ENCODE assay signal across 8 cellular contexts in the genomic region with DNA sequence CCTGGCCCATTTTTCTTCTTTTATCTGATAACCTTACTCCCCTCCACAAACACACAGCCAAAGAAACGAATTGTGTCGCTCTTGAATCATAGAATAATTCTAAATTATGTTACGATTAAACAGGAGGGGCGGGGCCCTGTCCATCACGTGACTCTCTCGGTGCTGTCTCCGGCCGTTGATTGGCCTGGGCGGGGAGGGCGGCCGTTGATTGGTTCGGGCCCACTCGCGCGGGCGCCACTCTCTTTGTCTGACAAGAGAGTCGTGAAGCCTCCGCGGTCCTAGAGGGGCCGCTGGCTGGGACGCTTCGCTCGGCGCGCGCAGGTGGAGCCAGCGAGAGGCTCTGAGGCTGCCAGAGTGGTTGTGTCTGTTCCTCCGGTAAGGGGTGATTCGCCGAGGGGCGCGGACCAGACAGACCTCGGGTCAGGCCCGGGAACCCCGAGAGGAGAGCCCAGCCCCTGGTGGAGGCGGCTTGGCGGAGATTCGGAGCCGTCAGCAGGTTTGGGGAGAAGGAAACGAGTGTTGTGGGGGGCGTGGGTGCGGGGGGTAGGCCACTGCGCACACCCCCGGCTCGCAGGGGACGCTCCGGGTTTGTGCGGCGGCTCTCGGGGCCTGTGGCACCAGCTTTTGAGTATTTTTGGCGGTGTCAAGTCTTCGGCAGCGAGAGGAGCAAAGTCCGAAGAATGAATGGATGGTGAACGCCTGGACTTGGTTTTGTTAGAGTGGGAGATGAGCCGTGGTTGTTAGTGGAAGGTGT. TPM values are rescaled to one million over a fixed set of nuclear protein-coding genes. Genes with fewer than 3 reads are reported as not detected.
DNase-seq lines count a peak whose midpoint lies in the region; ATAC-seq, FAIRE-seq and TF ChIP-seq lines count a peak whose summit lies in the region.

ZNF789 (plus strand) TSS at position 330 of the 754 bp plus-strand sequence. CDS start 3,567 bp downstream, outside the sequence.

- TF ChIP-seq CTCF in prostate gland (IDR thresholded peaks at IDR 0.05), result peak in 1 of 4 experiments; percentile 3

- peak; percentile 87 for FAIRE-seq in urothelium cell line (lab: Jason Lieb, UNC)

- H3K4me3 ChIP-seq in prostate gland, result peak within 1 kb of the TSS; percentile 63 to 75

- H3K9me3 ChIP-seq in prostate gland, result no peaks in the 10 kb centered on the region

- no peaks in the 10 kb centered on the region for H3K27me3 ChIP-seq in prostate gland (replicated peaks; ENCODE audit: insufficient read depth)

- DNase-seq in NCI-H187 (lab: John Stamatoyannopoulos, UW) (peak; percentile 92 to 98), T-helper 2 cell (peak; percentile 89 to 98 (median 98)), left ventricle myocardium superior (peak; percentile 99), prostate gland (ENCODE audit: low spot score) (peak; percentile 98), urothelium cell line (ENCODE audit: low spot score) (peak; percentile 100)

- TF ChIP-seq POLR2A in prostate gland (IDR thresholded peaks at IDR 0.05), result peak; percentile 55

- intact Hi-C loops in left ventricle myocardium superior (cut with micrococcal nuclease) (no loop called here), prostate gland (cut with DNase I) (no loop called here)

- WGBS in prostate gland, result under 1% methylated on average over 56 of the region's 56 CpGs

- no peaks in the 10 kb centered on the region for H3K4me1 ChIP-seq in prostate gland (replicated peaks)

- H3K36me3 ChIP-seq in prostate gland, result no peaks in the 10 kb centered on the region

- H3K27ac ChIP-seq in angular gyrus (ENCODE audit: low read depth, low read length) (peak within 1 kb of the TSS; percentile 78), prostate gland (peak within 1 kb of the TSS; percentile 88 to 89)

- ATAC-seq in GM18498 (IDR thresholded peaks at IDR 0.05; ENCODE audit: unreplicated experiment) (peak; percentile 96), HG02938 (IDR thresholded peaks at IDR 0.05; ENCODE audit: unreplicated experiment) (peak; percentile 89), left ventricle myocardium superior (peak; percentile 99)

RNA-seq across cellular contexts. Expression of gene ZNF789, which starts in this region (rescaled TPM):
- 2.9 TPM for total RNA-seq in left ventricle myocardium superior
- 10 to 100 TPM; 20.6 to 25.2 TPM for total RNA-seq in prostate gland

Comparison
In these comparisons a context has a peak if more than half of its experiments do, and no peak if none do; other contexts are left out.
1. Peak in every context shown above with its lines: DNase-seq, ATAC-seq, H3K4me3 ChIP-seq and H3K27ac ChIP-seq.